10 cellular contexts compared by ENCODE assay signal in the genomic region with DNA sequence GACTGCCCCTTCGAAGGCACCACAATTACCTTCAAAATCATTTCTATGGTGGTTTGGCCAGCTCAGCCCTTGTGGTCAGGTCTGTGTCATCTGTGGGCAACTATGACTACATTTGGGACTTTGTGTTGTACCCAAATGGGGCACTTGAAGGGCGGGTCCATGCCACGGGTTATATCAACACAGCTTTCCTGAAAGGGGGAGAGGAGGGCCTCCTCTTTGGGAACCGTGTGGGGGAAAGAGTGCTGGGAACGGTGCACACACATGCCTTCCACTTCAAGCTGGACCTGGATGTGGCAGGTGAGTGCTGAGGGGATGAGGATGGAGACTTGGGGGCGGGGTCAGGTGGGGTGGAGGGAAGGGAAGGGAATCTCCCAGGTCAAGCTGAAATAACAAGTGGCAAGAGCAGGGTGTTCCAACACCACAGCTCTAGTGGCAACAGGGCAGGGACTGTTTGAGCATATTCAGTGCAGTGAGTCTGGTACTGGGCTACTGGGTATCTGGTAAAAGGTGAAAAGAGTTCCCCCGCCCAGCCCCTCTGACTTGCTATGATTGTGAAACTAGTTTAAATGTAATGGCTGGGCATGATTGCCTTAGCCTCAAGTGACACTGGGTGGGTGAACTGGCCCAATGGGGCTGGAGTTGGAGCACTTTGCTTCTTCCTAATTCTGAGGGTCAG. TPM values are rescaled to one million over a fixed set of nuclear protein-coding genes. Genes with fewer than 3 reads are reported as not detected.
A peak's percentile ranks its signal among the peaks of the same experiment; 100 is the strongest.
DNase-seq lines count a peak whose midpoint lies in the region; ATAC-seq and TF ChIP-seq lines count a peak whose summit lies in the region.
"Had no signal": no experiment of that assay in that cellular context is flagged by ENCODE, and none has a peak within 500 bp of the region (broad histone marks: within the 10 kb centered on the region; RNA-seq: fewer than 3 reads in every experiment).

No MANE protein-coding gene starts in this region.

- no peak overlapping the region for H3K4me3 ChIP-seq in right atrium auricular region
- H3K4me3 ChIP-seq in lung: no peak overlapping the region
- no peak overlapping the region for H3K4me3 ChIP-seq in tibial artery

- TF ChIP-seq CTCF in right atrium auricular region (IDR thresholded peaks at IDR 0.05) (no peak), lung (IDR thresholded peaks at IDR 0.05; ENCODE audit: control extremely low read depth, extremely low read depth) (no peak), tibial artery (IDR thresholded peaks at IDR 0.05) (no peak)

- H3K4me1 ChIP-seq in right atrium auricular region (peaks cover 0 to 26% of the 10 kb centered on the region in 2 donors), lung (ENCODE audit: control insufficient read depth in 2 of 2, insufficient read depth in 2 of 2, low read length in 2 of 2) (peaks cover 5 to 12% of the 10 kb centered on the region in 2 donors), tibial artery (peaks cover 0 to 39% (median 18%) of the 10 kb centered on the region in 4 donors)

- intact Hi-C loops in left ventricle myocardium superior (cut with micrococcal nuclease): loop anchor here (2.0 kb wide), 1 partner anchor 91 kb away; no protein-coding TSS in a partner anchor
- intact Hi-C loops in tibial artery (cut with DNase I; ENCODE audit: low total_unique reads): loop anchor here (2.0 kb wide), 2 partner anchors 77 to 91 kb away; no protein-coding TSS in a partner anchor

- DNase-seq in right atrium auricular region (ENCODE audit: low spot score): peak; percentile 66
- DNase-seq in left ventricle myocardium superior: no peak
- DNase-seq in activated CD8-positive, alpha-beta memory T cell treated with anti-CD3 and anti-CD28 coated beads, Interleukin-2, amount 50 U/mL, for 48 hours: peak; percentile 79
- DNase-seq in lung (ENCODE audit: low spot score): no peak
- DNase-seq in tibial artery: no peak
- DNase-seq in dermis blood vessel endothelial cell: no peak
- no peak for DNase-seq in HCEC 1CT
- DNase-seq in OCI-M2 (lab: John Stamatoyannopoulos, UW; ENCODE audit: unreplicated experiment): no peak
- DNase-seq: cortex of kidney, NCI-H524 treated with DMSO at 0.1 percent for 48 hours had no signal

- H3K27ac ChIP-seq in right atrium auricular region: peak overlapping the region; percentile 5 to 43
- H3K27ac ChIP-seq in lung (ENCODE audit: low read depth in 1 of 2, low read length in 1 of 2): peak overlapping the region in 1 of 2 donors; percentile 61
- H3K27ac ChIP-seq in tibial artery: peak overlapping the region; percentile 57 to 59

- H3K36me3 ChIP-seq in right atrium auricular region (peaks cover 42% of the 10 kb centered on the region), lung (ENCODE audit: control insufficient read depth in 2 of 2, insufficient read depth in 2 of 2, low read length in 2 of 2) (peaks cover 21 to 33% of the 10 kb centered on the region in 2 donors), tibial artery (peaks cover 12 to 51% (median 41%) of the 10 kb centered on the region in 3 donors)

- H3K9me3 ChIP-seq in right atrium auricular region: no peaks in the 10 kb centered on the region
- H3K9me3 ChIP-seq in lung (ENCODE audit: control insufficient read depth in 2 of 2, insufficient read depth in 1 of 2, low read length in 1 of 2): no peaks in the 10 kb centered on the region
- no peaks in the 10 kb centered on the region for H3K9me3 ChIP-seq in tibial artery

- H3K27me3 ChIP-seq in right atrium auricular region (no peaks in the 10 kb centered on the region), lung (ENCODE audit: control insufficient read depth, insufficient read depth) (no peaks in the 10 kb centered on the region), tibial artery (no peaks in the 10 kb centered on the region)

- WGBS in lung, 2 donors: 54 to 58% methylated on average over 7 of the region's 7 CpGs

- ATAC-seq in left ventricle myocardium superior: no peak
- peak; percentile 9 for ATAC-seq in lung (ENCODE audit: insufficient read depth, low FRiP score)

RNA-seq across cellular contexts. Expression of gene AOC2, which starts 1.7 kb away (rescaled TPM):
- total RNA-seq in right atrium auricular region (under 1 TPM in 1 of 2 donors, not detected in 1; 0.55 TPM), left ventricle myocardium superior (0.40 TPM), lung (1 to 10 TPM; 1.6 to 2.4 TPM), dermis blood vessel endothelial cell (0.42 and 0.85 TPM in 2 replicates)
- polyA plus RNA-seq in lung: 1 to 10 TPM; 1.5 to 1.6 TPM

RNA-seq across cellular contexts. Expression of gene AOC3, which starts 4.9 kb away (rescaled TPM):
- total RNA-seq in right atrium auricular region (10 to 100 TPM in 1 of 2 donors, 1 to 10 TPM in 1; 7.8 to 10.3 TPM), left ventricle myocardium superior (6.1 TPM), lung (100 to 1,000 TPM in 1 of 2 donors, 10 to 100 TPM in 1; 82.9 to 154 TPM), dermis blood vessel endothelial cell (0.17 and 0.51 TPM in 2 replicates)
- 10 to 100 TPM; 50.0 to 55.6 TPM for polyA plus RNA-seq in lung

RNA-seq across cellular contexts. Expression of gene PSME3, which starts 12.9 kb away (rescaled TPM):
- total RNA-seq in right atrium auricular region (10 to 100 TPM; 63.8 to 66.1 TPM), left ventricle myocardium superior (71.2 TPM), lung (100 to 1,000 TPM in 1 of 2 donors, 10 to 100 TPM in 1; 46.4 to 109 TPM), dermis blood vessel endothelial cell (77.6 and 128 TPM in 2 replicates)
- polyA plus RNA-seq in lung: 100 to 1,000 TPM in 1 of 2 donors, 10 to 100 TPM in 1; 34.5 to 117 TPM

RNA-seq across cellular contexts. Expression of gene BECN1, which starts 22.0 kb away (rescaled TPM):
- total RNA-seq in right atrium auricular region (100 to 1,000 TPM in 1 of 2 donors, 10 to 100 TPM in 1; 67.9 to 105 TPM), left ventricle myocardium superior (76.8 TPM), lung (100 to 1,000 TPM in 1 of 2 donors, 10 to 100 TPM in 1; 87.6 to 114 TPM), dermis blood vessel endothelial cell (133 and 168 TPM in 2 replicates)
- 10 to 100 TPM; 33.0 to 81.6 TPM for polyA plus RNA-seq in lung

RNA-seq across cellular contexts. Expression of gene CNTD1, which starts 47.4 kb away (rescaled TPM):
- under 1 TPM in 1 of 2 donors, not detected in 1; 0.16 TPM for total RNA-seq in right atrium auricular region
- total RNA-seq in left ventricle myocardium superior: 0.10 TPM
- total RNA-seq in lung: 1 to 10 TPM in 1 of 2 donors, under 1 TPM in 1; 0.92 to 1.6 TPM
- polyA plus RNA-seq in lung: under 1 TPM; 0.61 to 0.64 TPM
- total RNA-seq in dermis blood vessel endothelial cell: 0.34 TPM in 1 of 2 replicates, not detected in the other

Comparison
In these comparisons a context has a peak if more than half of its experiments do, and no peak if none do; other contexts are left out.
1. DNase-seq: peak in right atrium auricular region (single experiment) and activated CD8-positive, alpha-beta memory T cell treated with anti-CD3 and anti-CD28 coated beads, Interleukin-2, amount 50 U/mL, for 48 hours (single experiment); none in left ventricle myocardium superior (single experiment), lung (single experiment), tibial artery (0 of 2), dermis blood vessel endothelial cell (single experiment), HCEC 1CT (single experiment) and OCI-M2 (single experiment).
2. RNA of gene AOC3, which starts 4.9 kb away (total RNA-seq): 82.9 to 154 TPM in lung; 7.8 to 10.3 TPM in right atrium auricular region, 6.1 TPM in left ventricle myocardium superior (single experiment) and 0.17 to 0.51 TPM in dermis blood vessel endothelial cell; every median in the first group is over 4 times any median in the second.